In genomic region chr15:98779463-98780071, GRCh38 we compare ENCODE assay signal across 8 cellular contexts.
DNase-seq lines count a peak whose midpoint lies in the region; ATAC-seq and TF ChIP-seq lines count a peak whose summit lies in the region.

No MANE protein-coding gene starts in this region.

- no TSS peak for BruUV-seq in Calu3 (replicated peaks; lab: Mats Ljungman, UMichigan)
- no TSS peak for BruUV-seq in PC-9 (replicated peaks; lab: Mats Ljungman, UMichigan)

- H4K20me1 ChIP-seq in PC-9 (ENCODE audit: insufficient read depth) (peaks cover 6% of the 10 kb centered on the region), neural cell (ENCODE audit: insufficient read depth) (no peaks in the 10 kb centered on the region)

- H3K27ac ChIP-seq in HL-60 (replicated peaks) (peak overlapping the region; percentile 33), PC-9 (no peak overlapping the region), neural cell (ENCODE audit: low read length) (no peak overlapping the region)

- peak; percentile 70 for ATAC-seq in GM19468 (IDR thresholded peaks at IDR 0.05; ENCODE audit: extremely low read depth, unreplicated experiment)
- ATAC-seq in stimulated activated naive CD8-positive, alpha-beta T cell treated with anti-CD3 and anti-CD28 coated beads, Interleukin-15, amount 100 ng/mL, for 72 hours, result peak; percentile 77

- H3K27me3 ChIP-seq in HL-60 (ENCODE audit: insufficient read depth, poor library complexity, severe bottlenecking) (no peaks in the 10 kb centered on the region), PC-9 (ENCODE audit: insufficient read depth, low read depth) (no peaks in the 10 kb centered on the region), neural cell (ENCODE audit: insufficient read depth, low read depth, low read length) (no peaks in the 10 kb centered on the region)

- H3K36me3 ChIP-seq in PC-9 (ENCODE audit: low read depth) (no peaks in the 10 kb centered on the region), neural cell (ENCODE audit: insufficient read depth, low read length) (no peaks in the 10 kb centered on the region)

- H2AFZ ChIP-seq in PC-9 (no peak overlapping the region), neural cell (ENCODE audit: low read depth, low read length) (no peak overlapping the region)

- peaks cover 73% of the 10 kb centered on the region for H3K79me2 ChIP-seq in PC-9 (ENCODE audit: low read depth)
- H3K79me2 ChIP-seq in neural cell (replicated peaks; ENCODE audit: insufficient read depth, low read length), result peaks cover 17% of the 10 kb centered on the region

- H3K4me2 ChIP-seq in PC-9 (peak overlapping the region; percentile 41; the same call in 1 of the 2 replicates), neural cell (ENCODE audit: low read length) (no peak overlapping the region)

- no peak overlapping the region for H3K4me3 ChIP-seq in HL-60 (replicated peaks; ENCODE audit: insufficient read depth, low read length)
- H3K4me3 ChIP-seq in PC-9, result no peak overlapping the region
- no peak overlapping the region for H3K4me3 ChIP-seq in neural cell (ENCODE audit: low read length)

- H3K4me1 ChIP-seq in PC-9 (replicated peaks; ENCODE audit: insufficient read depth), result peaks cover 7% of the 10 kb centered on the region; the same call in 1 of the 2 replicates

- no peaks in the 10 kb centered on the region for H3K27me3 Mint-ChIP-seq in Calu3 (ENCODE audit: unreplicated experiment)
- H3K27me3 Mint-ChIP-seq in activated T-cell treated with anti-CD3 and anti-CD28 coated beads, Interleukin-2, amount 50 U/mL, for 24 hours, result peaks cover 2% of the 10 kb centered on the region
- H3K27me3 Mint-ChIP-seq in stimulated activated naive CD8-positive, alpha-beta T cell treated with anti-CD3 and anti-CD28 coated beads, Interleukin-15, amount 100 ng/mL, for 72 hours, result no peaks in the 10 kb centered on the region

- H3K9me3 ChIP-seq in PC-9 (ENCODE audit: insufficient read depth, low read depth), result no peaks in the 10 kb centered on the region
- H3K9me3 ChIP-seq in neural cell (ENCODE audit: low read length), result no peaks in the 10 kb centered on the region

- CTCF ChIA-PET in Calu3 (lab: Charles Lee), result interaction anchor here (0.6 to 2.7 kb wide), 2 partner anchors 71 to 115 kb away, joined by 3 to 9 read pairs; no protein-coding TSS in a partner anchor
- CTCF ChIA-PET in PC-9 (lab: Charles Lee), result interaction anchor here (0.7 to 1.6 kb wide), 2 partner anchors 20 to 72 kb away, joined by 3 to 7 read pairs; no protein-coding TSS in a partner anchor

- H3K4me3 Mint-ChIP-seq in Calu3 (ENCODE audit: low read depth, unreplicated experiment), result no peak overlapping the region
- H3K4me3 Mint-ChIP-seq in activated T-cell treated with anti-CD3 and anti-CD28 coated beads, Interleukin-2, amount 50 U/mL, for 24 hours, result peak overlapping the region; percentile 54
- H3K4me3 Mint-ChIP-seq in stimulated activated naive CD8-positive, alpha-beta T cell treated with anti-CD3 and anti-CD28 coated beads, Interleukin-15, amount 100 ng/mL, for 72 hours, result peak overlapping the region; percentile 39 to 71

- peak; percentile 94 for TF ChIP-seq CTCF in Calu3 (IDR thresholded peaks at IDR 0.05; ENCODE audit: unreplicated experiment)
- TF ChIP-seq CTCF in HL-60 (IDR thresholded peaks at IDR 0.05; ENCODE audit: insufficient read depth, low read length), result peak; percentile 72
- TF ChIP-seq CTCF in PC-9 (conservative IDR thresholded peaks at IDR 0.05), result peak; percentile 91
- TF ChIP-seq CTCF in neural cell (IDR thresholded peaks at IDR 0.05; ENCODE audit: poor library complexity, severe bottlenecking), result peak; percentile 50

- DNase-seq in Calu3 (peak; percentile 87), HL-60 (ENCODE audit: low read depth in 1 of 2, low spot score in 1 of 2) (peak; percentile 50 to 84), PC-9 (peak; percentile 62 to 77), fibroblast of gingiva (ENCODE audit: low read depth) (peak; percentile 65)
- peak; percentile 84 for DNase-seq in activated T-cell treated with anti-CD3 and anti-CD28 coated beads, Interleukin-2, amount 50 U/mL, for 24 hours
- peak; percentile 67 to 71 for DNase-seq in stimulated activated naive CD8-positive, alpha-beta T cell treated with anti-CD3 and anti-CD28 coated beads, Interleukin-15, amount 100 ng/mL, for 72 hours

- peaks cover 13% of the 10 kb centered on the region; the same call in 1 of the 2 replicates for H3F3A ChIP-seq in PC-9 (ENCODE audit: insufficient read depth, low read depth)
- no peaks in the 10 kb centered on the region for H3F3A ChIP-seq in neural cell (ENCODE audit: insufficient read depth, low read length, poor library complexity, severe bottlenecking)

- POLR2A ChIA-PET in PC-9 (lab: Charles Lee; ENCODE audit: unreplicated experiment), result interaction anchor here (0.7 kb wide), 1 partner anchor 182 kb away, joined by 4 read pairs; no protein-coding TSS in a partner anchor

- peak; percentile 21 for TF ChIP-seq RAD21 in neural cell (conservative IDR thresholded peaks at IDR 0.05)

- intact Hi-C loops in Calu3 (cut with micrococcal nuclease; ENCODE audit: unreplicated experiment), result loop anchor here (2.0 to 10.0 kb wide), 3 partner anchors 121 to 295 kb away; no protein-coding TSS in a partner anchor
- intact Hi-C loops in PC-9 (cut with micrococcal nuclease; ENCODE audit: unreplicated experiment), result loop anchor here (2.0 to 10.0 kb wide), 6 partner anchors 52 to 297 kb away; no protein-coding TSS in a partner anchor

- H3K9me2 ChIP-seq in PC-9 (ENCODE audit: insufficient read depth) (no peaks in the 10 kb centered on the region), neural cell (ENCODE audit: insufficient read depth, low read length) (no peaks in the 10 kb centered on the region)

- no peak overlapping the region for H3K9ac ChIP-seq in neural cell (ENCODE audit: low read length)

- no peak for TF ChIP-seq EP300 in neural cell (conservative IDR thresholded peaks at IDR 0.05; ENCODE audit: poor library complexity, severe bottlenecking)

- H3K9me3 Mint-ChIP-seq in Calu3 (ENCODE audit: low read depth, unreplicated experiment), result no peaks in the 10 kb centered on the region
- H3K9me3 Mint-ChIP-seq in activated T-cell treated with anti-CD3 and anti-CD28 coated beads, Interleukin-2, amount 50 U/mL, for 24 hours, result no peaks in the 10 kb centered on the region
- H3K9me3 Mint-ChIP-seq in stimulated activated naive CD8-positive, alpha-beta T cell treated with anti-CD3 and anti-CD28 coated beads, Interleukin-15, amount 100 ng/mL, for 72 hours, result no peaks in the 10 kb centered on the region

- no peak overlapping the region for H3K27ac Mint-ChIP-seq in Calu3 (ENCODE audit: unreplicated experiment)
- peak overlapping the region; percentile 71 for H3K27ac Mint-ChIP-seq in activated T-cell treated with anti-CD3 and anti-CD28 coated beads, Interleukin-2, amount 50 U/mL, for 24 hours
- peak overlapping the region in 1 of 2 donors; percentile 10 for H3K27ac Mint-ChIP-seq in stimulated activated naive CD8-positive, alpha-beta T cell treated with anti-CD3 and anti-CD28 coated beads, Interleukin-15, amount 100 ng/mL, for 72 hours

- peaks cover 35% of the 10 kb centered on the region for H3K4me1 Mint-ChIP-seq in Calu3 (ENCODE audit: low read depth, unreplicated experiment)
- peaks cover 47% of the 10 kb centered on the region for H3K4me1 Mint-ChIP-seq in activated T-cell treated with anti-CD3 and anti-CD28 coated beads, Interleukin-2, amount 50 U/mL, for 24 hours (ENCODE audit: low read depth)
- H3K4me1 Mint-ChIP-seq in stimulated activated naive CD8-positive, alpha-beta T cell treated with anti-CD3 and anti-CD28 coated beads, Interleukin-15, amount 100 ng/mL, for 72 hours, result peaks cover 44% of the 10 kb centered on the region

- H3K36me3 Mint-ChIP-seq in Calu3 (ENCODE audit: insufficient read depth, unreplicated experiment), result no peaks in the 10 kb centered on the region
- no peaks in the 10 kb centered on the region for H3K36me3 Mint-ChIP-seq in activated T-cell treated with anti-CD3 and anti-CD28 coated beads, Interleukin-2, amount 50 U/mL, for 24 hours (ENCODE audit: low read depth)

TF ChIP-seq in neural cell, 6 proteins besides CTCF, POLR2A, EP300 and RAD21:
- TF ChIP-seq SMC3 (conservative IDR thresholded peaks at IDR 0.05; ENCODE audit: poor library complexity) (peak; percentile 24), EZH2 (IDR thresholded peaks at IDR 0.05; ENCODE audit: borderline replicate concordance, insufficient read depth, low read length, poor library complexity, severe bottlenecking) (no peak), POLR2AphosphoS5 (IDR thresholded peaks at IDR 0.05) (no peak)
